In the genomic region with DNA sequence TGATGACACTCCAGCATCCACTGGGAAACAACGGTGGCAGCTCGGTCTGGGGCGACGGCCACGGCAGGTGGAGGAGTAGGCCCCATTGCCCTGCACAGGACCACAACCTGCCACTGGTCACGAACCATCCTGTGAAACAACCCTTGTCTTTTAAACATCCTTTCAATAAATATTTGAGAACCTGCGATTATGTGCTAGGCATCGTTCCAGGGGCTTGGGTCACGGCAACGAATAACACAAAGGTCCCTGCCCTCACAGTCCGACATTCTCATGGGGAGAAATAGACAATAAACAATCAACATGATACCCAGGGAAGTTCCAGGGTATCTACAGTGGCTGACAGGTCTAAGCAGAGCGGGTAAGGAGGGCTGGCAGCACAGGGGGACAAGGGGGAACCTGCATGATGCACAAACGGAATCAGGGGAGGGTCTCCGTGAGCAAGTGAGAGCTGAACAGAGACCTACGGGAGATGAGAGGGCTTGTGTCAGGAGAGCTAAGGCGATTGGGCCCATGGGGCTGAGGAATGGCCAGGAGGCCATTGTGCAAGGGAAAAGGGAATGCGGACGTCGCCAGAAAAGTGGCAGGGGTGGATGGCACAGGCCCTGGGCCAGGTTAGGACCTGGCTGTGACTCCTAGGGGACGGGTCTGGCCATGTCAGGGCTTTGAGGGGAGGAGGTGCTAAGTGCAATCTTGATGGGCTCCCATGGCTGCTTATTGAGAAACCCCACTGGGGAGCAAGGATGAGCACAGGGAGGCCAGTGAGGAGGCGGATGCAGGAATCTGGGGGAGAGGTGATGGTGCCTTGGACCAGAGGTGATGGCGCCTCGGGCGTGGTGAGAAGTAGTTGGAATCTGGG, we compare ENCODE assay signal across 1 cellular context.
A peak's percentile ranks its signal among the peaks of the same experiment; 100 is the strongest.
TF ChIP-seq lines count a peak whose summit lies in the region.

No MANE protein-coding gene starts in this region.

TF ChIP-seq in HepG2, 621 proteins besides CTCF, POLR2A, EP300 and RAD21 (continues in another document):
- TF ChIP-seq, protein P1, sequence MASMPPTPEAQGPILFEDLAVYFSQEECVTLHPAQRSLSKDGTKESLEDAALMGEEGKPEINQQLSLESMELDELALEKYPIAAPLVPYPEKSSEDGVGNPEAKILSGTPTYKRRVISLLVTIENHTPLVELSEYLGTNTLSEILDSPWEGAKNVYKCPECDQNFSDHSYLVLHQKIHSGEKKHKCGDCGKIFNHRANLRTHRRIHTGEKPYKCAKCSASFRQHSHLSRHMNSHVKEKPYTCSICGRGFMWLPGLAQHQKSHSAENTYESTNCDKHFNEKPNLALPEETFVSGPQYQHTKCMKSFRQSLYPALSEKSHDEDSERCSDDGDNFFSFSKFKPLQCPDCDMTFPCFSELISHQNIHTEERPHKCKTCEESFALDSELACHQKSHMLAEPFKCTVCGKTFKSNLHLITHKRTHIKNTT (CRISPR knock-in tag; IDR thresholded peaks at IDR 0.05), result no peak
- TF ChIP-seq, protein P2, sequence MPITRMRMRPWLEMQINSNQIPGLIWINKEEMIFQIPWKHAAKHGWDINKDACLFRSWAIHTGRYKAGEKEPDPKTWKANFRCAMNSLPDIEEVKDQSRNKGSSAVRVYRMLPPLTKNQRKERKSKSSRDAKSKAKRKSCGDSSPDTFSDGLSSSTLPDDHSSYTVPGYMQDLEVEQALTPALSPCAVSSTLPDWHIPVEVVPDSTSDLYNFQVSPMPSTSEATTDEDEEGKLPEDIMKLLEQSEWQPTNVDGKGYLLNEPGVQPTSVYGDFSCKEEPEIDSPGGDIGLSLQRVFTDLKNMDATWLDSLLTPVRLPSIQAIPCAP (CRISPR knock-in tag; IDR thresholded peaks at IDR 0.05; ENCODE audit: low read depth), result no peak
- TF ChIP-seq ASH2L (IDR thresholded peaks at IDR 0.05; ENCODE audit: insufficient read length, low read depth, low read length) (no peak), ZBTB21 (CRISPR knock-in tag; IDR thresholded peaks at IDR 0.05) (no peak), MED1 (CRISPR knock-in tag; IDR thresholded peaks at IDR 0.05) (peak; percentile 78), ARNT2 (CRISPR knock-in tag; IDR thresholded peaks at IDR 0.05; ENCODE audit: low read depth) (no peak), CBX2 (IDR thresholded peaks at IDR 0.05; ENCODE audit: low read depth, low read length) (no peak), CBX2 (CRISPR knock-in tag; IDR thresholded peaks at IDR 0.05; ENCODE audit: low read depth) (no peak), ZMYM2 (CRISPR knock-in tag; IDR thresholded peaks at IDR 0.05) (no peak), FOXA3 (CRISPR knock-in tag; IDR thresholded peaks at IDR 0.05) (peak; percentile 61), ZNF282 (IDR thresholded peaks at IDR 0.05; ENCODE audit: partially characterized antibody) (no peak), TRIM24 (CRISPR knock-in tag; IDR thresholded peaks at IDR 0.05) (no peak), ZFY (CRISPR knock-in tag; IDR thresholded peaks at IDR 0.05) (peak; percentile 30; the same call in 1 of the 2 replicates), NKX3-1 (CRISPR knock-in tag; IDR thresholded peaks at IDR 0.05) (no peak), PPARG (CRISPR knock-in tag; conservative IDR thresholded peaks at IDR 0.05) (no peak), ZNF451 (CRISPR knock-in tag; IDR thresholded peaks at IDR 0.05) (no peak), ZFAT (CRISPR knock-in tag; conservative IDR thresholded peaks at IDR 0.05) (no peak), LCORL (IDR thresholded peaks at IDR 0.05) (no peak), LCORL (CRISPR knock-in tag; IDR thresholded peaks at IDR 0.05) (no peak), ZNF720 (CRISPR knock-in tag; IDR thresholded peaks at IDR 0.05) (no peak), ZSCAN20 (CRISPR knock-in tag; IDR thresholded peaks at IDR 0.05; ENCODE audit: borderline replicate concordance) (no peak), IKZF1 (IDR thresholded peaks at IDR 0.05) (no peak), ESRRA (CRISPR knock-in tag; IDR thresholded peaks at IDR 0.05; ENCODE audit: low read depth) (no peak), KLF13 (CRISPR knock-in tag; IDR thresholded peaks at IDR 0.05) (no peak), YEATS2 (CRISPR knock-in tag; IDR thresholded peaks at IDR 0.05; ENCODE audit: borderline replicate concordance) (no peak), AGO1 (IDR thresholded peaks at IDR 0.05; ENCODE audit: low read depth, low read length, poor library complexity, severe bottlenecking) (no peak)
- TF ChIP-seq, protein P3, sequence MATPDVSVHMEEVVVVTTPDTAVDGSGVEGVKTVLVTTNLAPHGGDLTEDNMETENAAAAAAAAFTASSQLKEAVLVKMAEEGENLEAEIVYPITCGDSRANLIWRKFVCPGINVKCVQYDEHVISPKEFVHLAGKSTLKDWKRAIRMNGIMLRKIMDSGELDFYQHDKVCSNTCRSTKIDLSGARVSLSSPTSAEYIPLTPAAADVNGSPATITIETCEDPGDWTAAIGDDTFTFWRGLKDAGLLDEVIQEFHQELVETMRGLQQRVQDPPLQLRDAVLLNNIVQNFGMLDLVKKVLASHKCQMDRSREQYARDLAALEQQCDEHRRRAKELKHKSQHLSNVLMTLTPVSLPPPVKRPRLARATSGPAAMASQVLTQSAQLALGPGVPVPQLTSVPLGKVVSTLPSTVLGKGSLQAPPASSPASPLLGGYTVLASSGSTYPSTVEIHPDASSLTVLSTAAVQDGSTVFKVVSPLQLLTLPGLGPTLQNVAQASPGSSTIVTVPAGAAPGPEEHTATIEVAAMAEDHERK (CRISPR knock-in tag; IDR thresholded peaks at IDR 0.05; ENCODE audit: low read depth), result no peak
- TF ChIP-seq, protein P4, sequence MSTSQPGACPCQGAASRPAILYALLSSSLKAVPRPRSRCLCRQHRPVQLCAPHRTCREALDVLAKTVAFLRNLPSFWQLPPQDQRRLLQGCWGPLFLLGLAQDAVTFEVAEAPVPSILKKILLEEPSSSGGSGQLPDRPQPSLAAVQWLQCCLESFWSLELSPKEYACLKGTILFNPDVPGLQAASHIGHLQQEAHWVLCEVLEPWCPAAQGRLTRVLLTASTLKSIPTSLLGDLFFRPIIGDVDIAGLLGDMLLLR (CRISPR knock-in tag; IDR thresholded peaks at IDR 0.05), result no peak
- TF ChIP-seq, protein P5, sequence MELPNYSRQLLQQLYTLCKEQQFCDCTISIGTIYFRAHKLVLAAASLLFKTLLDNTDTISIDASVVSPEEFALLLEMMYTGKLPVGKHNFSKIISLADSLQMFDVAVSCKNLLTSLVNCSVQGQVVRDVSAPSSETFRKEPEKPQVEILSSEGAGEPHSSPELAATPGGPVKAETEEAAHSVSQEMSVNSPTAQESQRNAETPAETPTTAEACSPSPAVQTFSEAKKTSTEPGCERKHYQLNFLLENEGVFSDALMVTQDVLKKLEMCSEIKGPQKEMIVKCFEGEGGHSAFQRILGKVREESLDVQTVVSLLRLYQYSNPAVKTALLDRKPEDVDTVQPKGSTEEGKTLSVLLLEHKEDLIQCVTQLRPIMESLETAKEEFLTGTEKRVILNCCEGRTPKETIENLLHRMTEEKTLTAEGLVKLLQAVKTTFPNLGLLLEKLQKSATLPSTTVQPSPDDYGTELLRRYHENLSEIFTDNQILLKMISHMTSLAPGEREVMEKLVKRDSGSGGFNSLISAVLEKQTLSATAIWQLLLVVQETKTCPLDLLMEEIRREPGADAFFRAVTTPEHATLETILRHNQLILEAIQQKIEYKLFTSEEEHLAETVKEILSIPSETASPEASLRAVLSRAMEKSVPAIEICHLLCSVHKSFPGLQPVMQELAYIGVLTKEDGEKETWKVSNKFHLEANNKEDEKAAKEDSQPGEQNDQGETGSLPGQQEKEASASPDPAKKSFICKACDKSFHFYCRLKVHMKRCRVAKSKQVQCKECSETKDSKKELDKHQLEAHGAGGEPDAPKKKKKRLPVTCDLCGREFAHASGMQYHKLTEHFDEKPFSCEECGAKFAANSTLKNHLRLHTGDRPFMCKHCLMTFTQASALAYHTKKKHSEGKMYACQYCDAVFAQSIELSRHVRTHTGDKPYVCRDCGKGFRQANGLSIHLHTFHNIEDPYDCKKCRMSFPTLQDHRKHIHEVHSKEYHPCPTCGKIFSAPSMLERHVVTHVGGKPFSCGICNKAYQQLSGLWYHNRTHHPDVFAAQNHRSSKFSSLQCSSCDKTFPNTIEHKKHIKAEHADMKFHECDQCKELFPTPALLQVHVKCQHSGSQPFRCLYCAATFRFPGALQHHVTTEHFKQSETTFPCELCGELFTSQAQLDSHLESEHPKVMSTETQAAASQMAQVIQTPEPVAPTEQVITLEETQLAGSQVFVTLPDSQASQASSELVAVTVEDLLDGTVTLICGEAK (IDR thresholded peaks at IDR 0.05), result no peak
- TF ChIP-seq, protein P5 (CRISPR knock-in tag; IDR thresholded peaks at IDR 0.05), result no peak
- TF ChIP-seq, protein P6, sequence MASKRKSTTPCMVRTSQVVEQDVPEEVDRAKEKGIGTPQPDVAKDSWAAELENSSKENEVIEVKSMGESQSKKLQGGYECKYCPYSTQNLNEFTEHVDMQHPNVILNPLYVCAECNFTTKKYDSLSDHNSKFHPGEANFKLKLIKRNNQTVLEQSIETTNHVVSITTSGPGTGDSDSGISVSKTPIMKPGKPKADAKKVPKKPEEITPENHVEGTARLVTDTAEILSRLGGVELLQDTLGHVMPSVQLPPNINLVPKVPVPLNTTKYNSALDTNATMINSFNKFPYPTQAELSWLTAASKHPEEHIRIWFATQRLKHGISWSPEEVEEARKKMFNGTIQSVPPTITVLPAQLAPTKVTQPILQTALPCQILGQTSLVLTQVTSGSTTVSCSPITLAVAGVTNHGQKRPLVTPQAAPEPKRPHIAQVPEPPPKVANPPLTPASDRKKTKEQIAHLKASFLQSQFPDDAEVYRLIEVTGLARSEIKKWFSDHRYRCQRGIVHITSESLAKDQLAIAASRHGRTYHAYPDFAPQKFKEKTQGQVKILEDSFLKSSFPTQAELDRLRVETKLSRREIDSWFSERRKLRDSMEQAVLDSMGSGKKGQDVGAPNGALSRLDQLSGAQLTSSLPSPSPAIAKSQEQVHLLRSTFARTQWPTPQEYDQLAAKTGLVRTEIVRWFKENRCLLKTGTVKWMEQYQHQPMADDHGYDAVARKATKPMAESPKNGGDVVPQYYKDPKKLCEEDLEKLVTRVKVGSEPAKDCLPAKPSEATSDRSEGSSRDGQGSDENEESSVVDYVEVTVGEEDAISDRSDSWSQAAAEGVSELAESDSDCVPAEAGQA (IDR thresholded peaks at IDR 0.05; ENCODE audit: low read depth), result no peak
- TF ChIP-seq, protein P6 (CRISPR knock-in tag; IDR thresholded peaks at IDR 0.05; ENCODE audit: borderline replicate concordance), result no peak
- TF ChIP-seq, protein P7, sequence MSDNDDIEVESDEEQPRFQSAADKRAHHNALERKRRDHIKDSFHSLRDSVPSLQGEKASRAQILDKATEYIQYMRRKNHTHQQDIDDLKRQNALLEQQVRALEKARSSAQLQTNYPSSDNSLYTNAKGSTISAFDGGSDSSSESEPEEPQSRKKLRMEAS (IDR thresholded peaks at IDR 0.05), result peak; percentile 26
- TF ChIP-seq, protein P8, sequence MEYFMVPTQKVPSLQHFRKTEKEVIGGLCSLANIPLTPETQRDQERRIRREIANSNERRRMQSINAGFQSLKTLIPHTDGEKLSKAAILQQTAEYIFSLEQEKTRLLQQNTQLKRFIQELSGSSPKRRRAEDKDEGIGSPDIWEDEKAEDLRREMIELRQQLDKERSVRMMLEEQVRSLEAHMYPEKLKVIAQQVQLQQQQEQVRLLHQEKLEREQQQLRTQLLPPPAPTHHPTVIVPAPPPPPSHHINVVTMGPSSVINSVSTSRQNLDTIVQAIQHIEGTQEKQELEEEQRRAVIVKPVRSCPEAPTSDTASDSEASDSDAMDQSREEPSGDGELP (IDR thresholded peaks at IDR 0.05; ENCODE audit: borderline replicate concordance, low read depth), result no peak
- TF ChIP-seq, protein P9, sequence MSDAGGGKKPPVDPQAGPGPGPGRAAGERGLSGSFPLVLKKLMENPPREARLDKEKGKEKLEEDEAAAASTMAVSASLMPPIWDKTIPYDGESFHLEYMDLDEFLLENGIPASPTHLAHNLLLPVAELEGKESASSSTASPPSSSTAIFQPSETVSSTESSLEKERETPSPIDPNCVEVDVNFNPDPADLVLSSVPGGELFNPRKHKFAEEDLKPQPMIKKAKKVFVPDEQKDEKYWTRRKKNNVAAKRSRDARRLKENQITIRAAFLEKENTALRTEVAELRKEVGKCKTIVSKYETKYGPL (CRISPR knock-in tag; IDR thresholded peaks at IDR 0.05), result no peak
